25 cellular contexts compared by ENCODE assay signal in the genomic region with DNA sequence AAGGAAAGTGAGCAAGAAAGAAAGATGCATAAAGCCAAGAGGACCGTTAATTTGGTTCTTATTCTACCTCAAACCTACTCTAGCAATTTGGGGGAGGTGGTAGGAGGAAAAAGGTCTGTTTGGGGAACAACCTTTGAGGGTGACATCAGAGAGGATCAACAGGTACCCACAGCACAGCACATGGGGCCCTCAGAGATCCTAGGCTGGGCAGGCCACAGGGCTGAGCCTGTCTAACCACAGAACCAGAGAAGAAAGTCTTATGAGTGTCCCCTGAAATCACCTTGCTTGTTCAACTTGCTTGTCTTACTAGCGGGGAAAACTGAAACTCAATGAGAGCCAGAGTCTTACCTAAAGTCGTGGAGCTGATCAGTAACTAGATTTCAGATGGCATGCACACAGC.
DNase-seq lines count a peak whose midpoint lies in the region; ATAC-seq lines count a peak whose summit lies in the region.
"Had no signal": no experiment of that assay in that cellular context is flagged by ENCODE, and none has a peak within 500 bp of the region (broad histone marks: within the 10 kb centered on the region; RNA-seq: fewer than 3 reads in every experiment).

No MANE protein-coding gene starts in this region.

- H3K36me3 Mint-ChIP-seq in stimulated activated memory B cell treated with anti-CD40 and anti-IgM and Interleukin-4, amounts not matched to agents 10 μg/mL and 1 μg/mL and 100 μg/mL, for 72 hours = no peaks in the 10 kb centered on the region
- H3K36me3 Mint-ChIP-seq: activated CD8-positive, alpha-beta memory T cell treated with anti-CD3 and anti-CD28 coated beads, Interleukin-2, amount 10 ng/mL, durations not matched to agents 7 days and 5 days; IgD-negative memory B cell had no signal

- no peaks in the 10 kb centered on the region for H3K4me1 Mint-ChIP-seq in stimulated activated memory B cell treated with anti-CD40 and anti-IgM and Interleukin-4, amounts not matched to agents 10 μg/mL and 1 μg/mL and 100 μg/mL, for 72 hours
- H3K4me1 Mint-ChIP-seq: activated CD8-positive, alpha-beta memory T cell treated with anti-CD3 and anti-CD28 coated beads, Interleukin-2, amount 10 ng/mL, durations not matched to agents 7 days and 5 days; central memory CD8-positive, alpha-beta T cell had no signal

- H3K27me3 Mint-ChIP-seq in stimulated activated memory B cell treated with anti-CD40 and anti-IgM and Interleukin-4, amounts not matched to agents 10 μg/mL and 1 μg/mL and 100 μg/mL, for 72 hours = peaks cover 11% of the 10 kb centered on the region
- H3K27me3 Mint-ChIP-seq: activated B cell treated with CpG ODN at 0.5 μM for 24 hours; activated CD8-positive, alpha-beta memory T cell treated with anti-CD3 and anti-CD28 coated beads, Interleukin-2, amount 10 ng/mL, durations not matched to agents 7 days and 5 days; IgD-negative memory B cell had no signal

- peaks cover 3% of the 10 kb centered on the region for H3K9me3 Mint-ChIP-seq in stimulated activated memory B cell treated with anti-CD40 and anti-IgM and Interleukin-4, amounts not matched to agents 10 μg/mL and 1 μg/mL and 100 μg/mL, for 72 hours
- H3K9me3 Mint-ChIP-seq: activated B cell treated with CpG ODN at 0.5 μM for 24 hours; activated naive CD4-positive, alpha-beta T cell treated with anti-CD3 and anti-CD28 coated beads for 36 hours; T-helper 1 cell treated with Interleukin-12 subunit alpha and Interleukin-12 subunit beta and Interleukin-4 antibody, amounts not matched to agents 30 μg/mL and 1 μg/mL, for 36 hours had no signal

- DNase-seq in islet precursor cell (peak; percentile 22), NCI-H2029 treated with DMSO at 0.1 percent for 48 hours (lab: John Stamatoyannopoulos, UW) (no peak), EL (no peak)
- DNase-seq: activated B cell treated with CpG ODN at 0.5 μM for 24 hours; activated CD4-positive, alpha-beta T cell treated with anti-CD3 and anti-CD28 coated beads, Interleukin-2, amount 50 U/mL, for 1 hour; activated CD8-positive, alpha-beta memory T cell treated with anti-CD3 and anti-CD28 coated beads, Interleukin-2, amount 10 ng/mL, durations not matched to agents 7 days and 5 days; activated naive CD4-positive, alpha-beta T cell treated with anti-CD3 and anti-CD28 coated beads for 36 hours; body of pancreas; COR-L47; effector memory CD8-positive, alpha-beta T cell; erythroblast; GOT3; NCI-H446; NCI-H774; ovary; stimulated activated naive CD4-positive, alpha-beta T cell had no signal

- ATAC-seq in GM19023 (IDR thresholded peaks at IDR 0.05; ENCODE audit: unreplicated experiment) (peak; percentile 66), GM21619 (IDR thresholded peaks at IDR 0.05; ENCODE audit: unreplicated experiment) (peak; percentile 79), HG03558 (IDR thresholded peaks at IDR 0.05; ENCODE audit: extremely low read depth, unreplicated experiment) (peak; percentile 47), HG02870 (IDR thresholded peaks at IDR 0.05; ENCODE audit: unreplicated experiment) (no peak)
- no peak for ATAC-seq in stimulated activated memory B cell treated with anti-CD40 and anti-IgM and Interleukin-4, amounts not matched to agents 10 μg/mL and 1 μg/mL and 100 μg/mL, for 72 hours
- ATAC-seq: activated CD8-positive, alpha-beta memory T cell treated with anti-CD3 and anti-CD28 coated beads, Interleukin-2, amount 10 ng/mL, durations not matched to agents 7 days and 5 days; effector memory CD8-positive, alpha-beta T cell had no signal

- no peak overlapping the region for H3K27ac Mint-ChIP-seq in stimulated activated memory B cell treated with anti-CD40 and anti-IgM and Interleukin-4, amounts not matched to agents 10 μg/mL and 1 μg/mL and 100 μg/mL, for 72 hours
- H3K27ac Mint-ChIP-seq: activated B cell treated with CpG ODN at 0.5 μM for 24 hours; activated CD8-positive, alpha-beta memory T cell treated with anti-CD3 and anti-CD28 coated beads, Interleukin-2, amount 10 ng/mL, durations not matched to agents 7 days and 5 days; activated naive CD4-positive, alpha-beta T cell treated with anti-CD3 and anti-CD28 coated beads for 36 hours; effector memory CD8-positive, alpha-beta T cell; IgD-negative memory B cell; T-helper 1 cell treated with Interleukin-12 subunit alpha and Interleukin-12 subunit beta and Interleukin-4 antibody, amounts not matched to agents 30 μg/mL and 1 μg/mL, for 36 hours had no signal

- no peak overlapping the region for H3K4me3 Mint-ChIP-seq in stimulated activated memory B cell treated with anti-CD40 and anti-IgM and Interleukin-4, amounts not matched to agents 10 μg/mL and 1 μg/mL and 100 μg/mL, for 72 hours
- H3K4me3 Mint-ChIP-seq: activated B cell treated with CpG ODN at 0.5 μM for 24 hours; activated CD8-positive, alpha-beta memory T cell treated with anti-CD3 and anti-CD28 coated beads, Interleukin-2, amount 10 ng/mL, durations not matched to agents 7 days and 5 days; activated naive CD4-positive, alpha-beta T cell treated with anti-CD3 and anti-CD28 coated beads for 36 hours; central memory CD8-positive, alpha-beta T cell; effector memory CD8-positive, alpha-beta T cell; IgD-negative memory B cell; nephron; T-helper 1 cell treated with Interleukin-12 subunit alpha and Interleukin-12 subunit beta and Interleukin-4 antibody, amounts not matched to agents 30 μg/mL and 1 μg/mL, for 36 hours had no signal

Comparison
In these comparisons a context has a peak if more than half of its experiments do, and no peak if none do; other contexts are left out.
1. ATAC-seq: peak in GM19023 (single experiment), GM21619 (single experiment) and HG03558 (single experiment); none in HG02870 (single experiment) and stimulated activated memory B cell treated with anti-CD40 and anti-IgM and Interleukin-4, amounts not matched to agents 10 μg/mL and 1 μg/mL and 100 μg/mL, for 72 hours (single experiment).